Comparison of ENCODE assay signal across 7 cellular contexts in the genomic region with DNA sequence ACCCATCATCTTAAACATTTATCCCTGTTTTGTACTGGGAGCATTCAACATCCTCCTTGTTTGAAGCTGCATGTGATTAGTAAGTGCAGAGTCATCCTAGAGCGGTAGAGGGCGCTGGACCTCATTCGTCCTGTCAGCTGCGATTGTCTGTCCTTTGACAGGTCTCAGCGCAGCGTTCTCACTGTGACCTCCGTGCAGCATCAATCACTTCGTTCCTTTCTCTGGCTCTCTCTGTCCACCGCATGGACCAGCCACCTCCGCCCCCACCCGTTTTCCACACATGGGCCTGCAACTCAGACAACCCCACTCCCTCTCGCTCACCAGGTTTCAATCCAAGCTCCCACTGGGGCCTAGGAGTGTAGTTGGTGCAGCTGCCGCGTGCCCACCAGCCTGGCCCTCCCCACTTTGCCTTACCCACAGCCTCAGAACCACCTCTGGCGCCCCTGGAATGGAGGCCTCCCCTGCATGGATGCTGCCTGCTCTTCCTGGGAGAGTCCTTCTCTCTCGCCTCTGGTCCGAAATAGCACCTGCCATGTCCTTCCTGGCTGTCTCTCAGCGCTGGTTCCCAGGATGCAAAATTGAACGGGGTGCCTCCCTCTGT.
DNase-seq lines count a peak whose midpoint lies in the region; ATAC-seq, FAIRE-seq and TF ChIP-seq lines count a peak whose summit lies in the region.

No MANE protein-coding gene starts in this region.

- peak; percentile 71 for FAIRE-seq in GM18507 (lab: Jason Lieb, UNC)

- peak; percentile 77 for ATAC-seq in activated CD8-positive, alpha-beta T cell treated with anti-CD3 and anti-CD28 coated beads, Interleukin-2, amount 10 ng/mL, durations not matched to agents 7 days and 5 days
- ATAC-seq in HG03159 (IDR thresholded peaks at IDR 0.05; ENCODE audit: unreplicated experiment), result no peak

- H3K36me3 Mint-ChIP-seq in activated CD8-positive, alpha-beta T cell treated with anti-CD3 and anti-CD28 coated beads, Interleukin-2, amount 10 ng/mL, durations not matched to agents 7 days and 5 days (ENCODE audit: low read depth), result no peaks in the 10 kb centered on the region
- H3K36me3 Mint-ChIP-seq in endothelial cell (ENCODE audit: low read depth, unreplicated experiment), result no peaks in the 10 kb centered on the region

- H3K4me1 Mint-ChIP-seq in activated CD8-positive, alpha-beta T cell treated with anti-CD3 and anti-CD28 coated beads, Interleukin-2, amount 10 ng/mL, durations not matched to agents 7 days and 5 days (ENCODE audit: low read depth), result peaks cover 6% of the 10 kb centered on the region
- peaks cover 13% of the 10 kb centered on the region for H3K4me1 Mint-ChIP-seq in endothelial cell (ENCODE audit: unreplicated experiment)

- CTCF ChIA-PET in activated CD8-positive, alpha-beta T cell treated with anti-CD3 and anti-CD28 coated beads, Interleukin-2, amount 10 ng/mL, durations not matched to agents 7 days and 5 days (lab: Charles Lee), result interaction anchor here (0.6 to 3.0 kb wide), 13 partner anchors 8 to 209 kb away, joined by 3 to 44 read pairs (median 5); no protein-coding TSS in a partner anchor

- H3K27ac Mint-ChIP-seq in activated CD8-positive, alpha-beta T cell treated with anti-CD3 and anti-CD28 coated beads, Interleukin-2, amount 10 ng/mL, durations not matched to agents 7 days and 5 days, result no peak overlapping the region
- H3K27ac Mint-ChIP-seq in endothelial cell (ENCODE audit: unreplicated experiment), result no peak overlapping the region

- H3K9me3 Mint-ChIP-seq in activated CD8-positive, alpha-beta T cell treated with anti-CD3 and anti-CD28 coated beads, Interleukin-2, amount 10 ng/mL, durations not matched to agents 7 days and 5 days (ENCODE audit: insufficient read depth), result no peaks in the 10 kb centered on the region
- no peaks in the 10 kb centered on the region for H3K9me3 Mint-ChIP-seq in endothelial cell (ENCODE audit: unreplicated experiment)

- H3K4me3 Mint-ChIP-seq in activated CD8-positive, alpha-beta T cell treated with anti-CD3 and anti-CD28 coated beads, Interleukin-2, amount 10 ng/mL, durations not matched to agents 7 days and 5 days, result no peak overlapping the region
- H3K4me3 Mint-ChIP-seq in endothelial cell (ENCODE audit: unreplicated experiment), result no peak overlapping the region

- no peaks in the 10 kb centered on the region for H3K27me3 Mint-ChIP-seq in activated CD8-positive, alpha-beta T cell treated with anti-CD3 and anti-CD28 coated beads, Interleukin-2, amount 10 ng/mL, durations not matched to agents 7 days and 5 days (ENCODE audit: low read depth)
- H3K27me3 Mint-ChIP-seq in endothelial cell (ENCODE audit: unreplicated experiment), result peaks cover 11% of the 10 kb centered on the region

- TF ChIP-seq CTCF in endothelial cell (IDR thresholded peaks at IDR 0.05; ENCODE audit: unreplicated experiment), result peak; percentile 67

- POLR2A ChIA-PET in activated CD8-positive, alpha-beta T cell treated with anti-CD3 and anti-CD28 coated beads, Interleukin-2, amount 10 ng/mL, durations not matched to agents 7 days and 5 days (lab: Charles Lee), result interaction anchor here (1.4 kb wide), 1 partner anchor 11 kb away, joined by 6 read pairs; no protein-coding TSS in a partner anchor

- DNase-seq in GM18507 (ENCODE audit: extremely low spot score, insufficient read length, low read depth) (peak; percentile 29), NCI-H2196 (lab: John Stamatoyannopoulos, UW; ENCODE audit: unreplicated experiment) (peak; percentile 69), endothelial cell (ENCODE audit: low spot score) (peak; percentile 77), midbrain (lab: John Stamatoyannopoulos, UW) (peak; percentile 84)
- peak; percentile 76 for DNase-seq in activated CD8-positive, alpha-beta T cell treated with anti-CD3 and anti-CD28 coated beads, Interleukin-2, amount 10 ng/mL, durations not matched to agents 7 days and 5 days
- DNase-seq in stimulated activated naive CD4-positive, alpha-beta T cell (lab: John Stamatoyannopoulos, UW), result peak in 5 of 6 experiments; percentile 13 to 52 (median 42)

Comparison
In these comparisons a context has a peak if more than half of its experiments do, and no peak if none do; other contexts are left out.
1. DNase-seq: peak in every context shown above with its lines; median percentile 84 in midbrain; 77 in endothelial cell; 76 in activated CD8-positive, alpha-beta T cell treated with anti-CD3 and anti-CD28 coated beads, Interleukin-2, amount 10 ng/mL, durations not matched to agents 7 days and 5 days; 69 in NCI-H2196; 42 in stimulated activated naive CD4-positive, alpha-beta T cell; 29 in GM18507.